Comparison of ENCODE assay signal across 8 cellular contexts in the genomic region with DNA sequence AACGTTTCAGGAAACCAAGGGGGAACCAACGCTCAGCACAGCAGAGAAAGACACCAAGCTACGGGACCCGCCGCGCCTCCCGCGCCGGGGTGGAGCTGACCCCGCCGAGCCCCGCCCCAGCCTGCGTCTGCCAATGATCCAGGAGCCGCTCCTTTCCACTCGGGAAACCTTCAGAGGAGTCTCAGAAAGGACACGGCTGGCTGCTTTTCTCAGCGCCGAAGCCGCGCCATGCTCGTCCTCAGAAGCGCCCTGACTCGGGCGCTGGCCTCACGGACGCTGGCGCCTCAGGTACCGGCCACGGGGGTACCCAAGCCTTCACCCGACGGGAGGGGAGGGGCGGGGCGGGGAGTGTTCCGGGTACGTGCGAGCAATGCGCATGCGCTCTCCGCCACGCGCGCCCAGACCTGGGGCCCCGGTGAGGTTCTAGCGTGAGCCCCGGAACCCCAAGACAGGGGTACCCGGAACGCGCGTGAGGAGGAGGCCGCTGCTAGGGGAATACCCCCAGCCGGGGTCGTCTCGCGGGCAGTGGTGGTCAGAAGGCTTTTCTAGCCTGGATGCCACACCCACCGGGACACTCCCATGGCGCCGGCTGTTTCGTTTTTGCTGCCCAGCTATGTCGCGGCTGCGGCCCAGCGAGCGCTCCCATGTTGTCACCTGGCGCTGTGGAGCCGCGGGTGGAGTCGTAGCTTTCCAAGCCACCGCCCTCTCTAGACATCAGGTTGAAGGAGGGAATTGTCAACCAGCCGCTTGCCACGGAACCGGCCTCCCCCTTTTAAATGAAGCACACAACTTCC. TPM values are rescaled to one million over a fixed set of nuclear protein-coding genes. Genes with fewer than 3 reads are reported as not detected.
DNase-seq lines count a peak whose midpoint lies in the region; ATAC-seq and TF ChIP-seq lines count a peak whose summit lies in the region.

A gene (plus strand): TSS at position 119 of the 794 bp plus-strand sequence. CDS start 110 bp downstream, at position 229.

- in situ Hi-C loops in GM13977 (cut with MboI; ENCODE audit: low pct_unique_long_range_greater_than_20kb, low sequenced_read_pairs, unreplicated experiment), result no loop called here

- H3K4me3 ChIP-seq in prostate gland, result peak within 1 kb of the TSS; percentile 59 to 71
- peak within 1 kb of the TSS; percentile 74 for H3K4me3 ChIP-seq in upper lobe of right lung

- H3K4me1 ChIP-seq in prostate gland (replicated peaks) (peaks cover 3% of the 10 kb centered on the region), upper lobe of right lung (peaks cover 6% of the 10 kb centered on the region)

- intact Hi-C loops in T-helper 1 cell treated with Interleukin-12 subunit alpha and Interleukin-12 subunit beta and Interleukin-4 antibody, amounts not matched to agents 30 ng/mL and 1 ng/mL, for 36 hours (cut with micrococcal nuclease), result loop anchor here (1.0 to 10.0 kb wide), 17 partner anchors 16 to 1733 kb away; a partner anchor contains a TSS
- intact Hi-C loops in left cardiac atrium (cut with DNase I) (loop anchor here in 1 of 2 donors (10.0 kb wide), 1 partner anchor 613 kb away; no protein-coding TSS in a partner anchor), prostate gland (cut with DNase I) (no loop called here), upper lobe of right lung (cut with DNase I) (no loop called here)

- WGBS in prostate gland, result under 1% methylated on average over 51 of the region's 71 CpGs

- H3K27me3 ChIP-seq in prostate gland (replicated peaks; ENCODE audit: insufficient read depth) (no peaks in the 10 kb centered on the region), upper lobe of right lung (no peaks in the 10 kb centered on the region)

- ATAC-seq in HG02763 (IDR thresholded peaks at IDR 0.05; ENCODE audit: unreplicated experiment) (peak; percentile 91), left cardiac atrium (peak; percentile 95 to 97), upper lobe of right lung (peak; percentile 97)

- H3K9me3 ChIP-seq in prostate gland (no peaks in the 10 kb centered on the region), upper lobe of right lung (no peaks in the 10 kb centered on the region)

- TF ChIP-seq POLR2A in prostate gland (IDR thresholded peaks at IDR 0.05), result peak; percentile 35

- TF ChIP-seq CTCF in GM13977 (IDR thresholded peaks at IDR 0.05; ENCODE audit: extremely low read depth, insufficient read depth, missing control alignments) (peak; percentile 11), prostate gland (IDR thresholded peaks at IDR 0.05) (no peak), upper lobe of right lung (IDR thresholded peaks at IDR 0.05) (no peak)

- H3K27ac ChIP-seq in prostate gland (peak within 1 kb of the TSS; percentile 89 to 95), upper lobe of right lung (peak within 1 kb of the TSS; percentile 92)

- DNase-seq in GM13977 (ENCODE audit: low spot score) (peak; percentile 86), NCI-H128 (lab: John Stamatoyannopoulos, UW; ENCODE audit: unreplicated experiment) (peak; percentile 70), amniotic epithelial cell (ENCODE audit: low read depth) (peak; percentile 55), left cardiac atrium (peak; percentile 90), prostate gland (ENCODE audit: low spot score) (peak; percentile 76), upper lobe of right lung (peak; percentile 94)

- no peaks in the 10 kb centered on the region for H3K36me3 ChIP-seq in prostate gland
- H3K36me3 ChIP-seq in upper lobe of right lung, result peaks cover 19% of the 10 kb centered on the region

RNA-seq across cellular contexts. Expression of the gene that starts here (rescaled TPM):
- total RNA-seq in T-helper 1 cell treated with Interleukin-12 subunit alpha and Interleukin-12 subunit beta and Interleukin-4 antibody, amounts not matched to agents 30 ng/mL and 1 ng/mL, for 36 hours, result 11.2 and 15.0 TPM in 2 replicates
- total RNA-seq in left cardiac atrium (10 to 100 TPM; 15.4 to 20.3 TPM), prostate gland (10 to 100 TPM; 14.6 to 18.8 TPM), upper lobe of right lung (26.0 TPM)

Comparison
In these comparisons a context has a peak if more than half of its experiments do, and no peak if none do; other contexts are left out.
1. Peak in every context shown above with its lines: DNase-seq, ATAC-seq, H3K4me3 ChIP-seq and H3K27ac ChIP-seq.